In the genomic region with DNA sequence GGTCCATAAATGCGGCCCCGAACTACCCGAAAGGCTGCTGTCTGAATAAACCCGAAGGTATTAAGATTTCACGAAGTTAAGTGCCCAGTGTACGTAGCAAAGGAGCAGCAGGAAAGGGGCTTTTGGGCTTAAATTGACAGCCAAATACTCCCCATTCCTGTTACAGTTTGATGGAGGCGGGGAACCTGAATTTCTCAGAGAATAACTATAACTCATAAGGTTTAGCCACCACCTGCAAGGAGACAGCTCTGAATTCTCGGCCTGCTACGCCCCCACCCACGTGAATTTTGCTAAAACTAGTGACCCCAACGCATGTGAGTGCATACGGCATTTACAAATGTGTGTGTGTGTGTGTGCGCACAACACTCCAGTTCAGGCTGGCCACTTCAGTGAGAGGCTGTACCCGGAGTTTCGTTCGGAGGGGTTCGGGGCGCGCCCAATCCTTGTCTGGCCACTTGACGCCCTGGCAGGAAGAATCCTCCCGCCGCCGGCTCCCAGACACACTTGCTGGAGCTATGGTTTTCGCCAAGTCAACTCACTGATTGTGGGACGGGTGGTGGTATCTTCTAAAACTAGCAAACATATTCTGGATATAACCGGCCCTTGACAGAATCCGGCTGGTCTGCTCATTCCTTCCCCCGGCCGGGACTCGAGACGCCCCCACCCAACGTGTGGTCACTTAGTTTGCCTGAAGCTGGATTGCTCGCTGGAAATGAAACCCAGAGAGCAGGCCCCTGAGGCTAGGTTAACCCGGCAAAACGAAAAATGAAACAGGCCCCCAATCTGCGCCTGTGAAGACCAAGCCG, we compare ENCODE assay signal across 10 cellular contexts. TPM values are rescaled to one million over a fixed set of nuclear protein-coding genes. Genes with fewer than 3 reads are reported as not detected.
DNase-seq lines count a peak whose midpoint lies in the region; ATAC-seq, FAIRE-seq and TF ChIP-seq lines count a peak whose summit lies in the region.
"Had no signal": no experiment of that assay in that cellular context is flagged by ENCODE, and none has a peak within 500 bp of the region (broad histone marks: within the 10 kb centered on the region; RNA-seq: fewer than 3 reads in every experiment).

No MANE protein-coding gene starts in this region.

- H3K27me3 Mint-ChIP-seq in activated B cell treated with CpG ODN at 0.5 μM for 24 hours: peaks cover 11% of the 10 kb centered on the region

- H3K4me3 Mint-ChIP-seq in activated B cell treated with CpG ODN at 0.5 μM for 24 hours: peak overlapping the region; percentile 90

- peaks cover 48 to 53% (median 53%) of the 10 kb centered on the region in 3 donors for H3K4me1 ChIP-seq in skeletal muscle tissue (ENCODE audit: control insufficient read depth in 3 of 3, insufficient read depth in 3 of 3, low read length in 3 of 3)

- no peak overlapping the region for H3K27ac Mint-ChIP-seq in activated B cell treated with CpG ODN at 0.5 μM for 24 hours

- FAIRE-seq in GM19239 (lab: Jason Lieb, UNC): peak; percentile 86
- FAIRE-seq in D721Med (lab: Jason Lieb, UNC): no peak

- H3K27me3 ChIP-seq in skeletal muscle tissue (ENCODE audit: control insufficient read depth in 3 of 3, insufficient read depth in 3 of 3, low read length in 3 of 3): peaks cover 70 to 78% (median 72%) of the 10 kb centered on the region in 3 donors

- no peaks in the 10 kb centered on the region for H3K9me3 ChIP-seq in skeletal muscle tissue (ENCODE audit: control insufficient read depth in 3 of 3, low read length in 3 of 3)
- H3K9me3 ChIP-seq: uterus had no signal

- H3K9ac ChIP-seq in skeletal muscle tissue (ENCODE audit: low read depth in 1 of 3, low read length in 3 of 3): peak overlapping the region in 2 of 3 donors; percentile 11 to 51

- H3K36me3 ChIP-seq in skeletal muscle tissue (ENCODE audit: control insufficient read depth in 3 of 3, insufficient read depth in 3 of 3, low read length in 3 of 3): no peaks in the 10 kb centered on the region
- H3K36me3 ChIP-seq: uterus had no signal

- POLR2A ChIA-PET in activated B cell treated with CpG ODN at 0.5 μM for 24 hours (lab: Charles Lee): no interaction called here

- peaks cover 28% of the 10 kb centered on the region for H3K4me1 Mint-ChIP-seq in activated B cell treated with CpG ODN at 0.5 μM for 24 hours

- intact Hi-C loops in activated B cell treated with CpG ODN at 0.5 μM for 24 hours (cut with micrococcal nuclease) (loop anchor here (5.0 kb wide), 1 partner anchor 80 kb away; no protein-coding TSS in a partner anchor), left ventricle myocardium superior (cut with micrococcal nuclease) (no loop called here)

- H3K27ac ChIP-seq in skeletal muscle tissue (ENCODE audit: low read depth, low read length): no peak overlapping the region
- H3K27ac ChIP-seq: uterus had no signal

- H3K9me3 Mint-ChIP-seq in activated B cell treated with CpG ODN at 0.5 μM for 24 hours: no peaks in the 10 kb centered on the region

- DNase-seq in GM19239 (ENCODE audit: insufficient read length, low spot score) (no peak), activated B cell treated with CpG ODN at 0.5 μM for 24 hours (no peak), left ventricle myocardium superior (peak; percentile 31), COR-L47 (lab: John Stamatoyannopoulos, UW) (no peak), D721Med (ENCODE audit: insufficient read length, low spot score) (no peak), NOMO-1 (lab: John Stamatoyannopoulos, UW; ENCODE audit: unreplicated experiment in 2 of 2) (no peak)
- DNase-seq: uterus had no signal

- ATAC-seq in activated B cell treated with CpG ODN at 0.5 μM for 24 hours (ENCODE audit: low read depth) (no peak), left ventricle myocardium superior (no peak), GM21529 (IDR thresholded peaks at IDR 0.05; ENCODE audit: unreplicated experiment) (no peak)
- ATAC-seq: HCT116 had no signal

- H3K36me3 Mint-ChIP-seq in activated B cell treated with CpG ODN at 0.5 μM for 24 hours (ENCODE audit: low read depth): no peaks in the 10 kb centered on the region

- TF ChIP-seq CTCF in activated B cell treated with CpG ODN at 0.5 μM for 24 hours (IDR thresholded peaks at IDR 0.05) (no peak), D721Med (IDR thresholded peaks at IDR 0.05; ENCODE audit: insufficient read depth, missing control alignments) (no peak)

- H3K4me3 ChIP-seq in skeletal muscle tissue (ENCODE audit: low read length in 3 of 3): peak overlapping the region; percentile 64 to 69 (median 69)

- CTCF ChIA-PET in activated B cell treated with CpG ODN at 0.5 μM for 24 hours (lab: Charles Lee): interaction anchor here (0.8 kb wide), 1 partner anchor 494 kb away, joined by 3 read pairs; no protein-coding TSS in a partner anchor

RNA-seq across cellular contexts. Expression of a gene that starts 4.9 kb away (rescaled TPM):
- 1.2 and 1.7 TPM in 2 replicates for total RNA-seq in activated B cell treated with CpG ODN at 0.5 μM for 24 hours
- 0.30 TPM for total RNA-seq in left ventricle myocardium superior
- 0.52 TPM for total RNA-seq in skeletal muscle tissue
